In the genomic region with DNA sequence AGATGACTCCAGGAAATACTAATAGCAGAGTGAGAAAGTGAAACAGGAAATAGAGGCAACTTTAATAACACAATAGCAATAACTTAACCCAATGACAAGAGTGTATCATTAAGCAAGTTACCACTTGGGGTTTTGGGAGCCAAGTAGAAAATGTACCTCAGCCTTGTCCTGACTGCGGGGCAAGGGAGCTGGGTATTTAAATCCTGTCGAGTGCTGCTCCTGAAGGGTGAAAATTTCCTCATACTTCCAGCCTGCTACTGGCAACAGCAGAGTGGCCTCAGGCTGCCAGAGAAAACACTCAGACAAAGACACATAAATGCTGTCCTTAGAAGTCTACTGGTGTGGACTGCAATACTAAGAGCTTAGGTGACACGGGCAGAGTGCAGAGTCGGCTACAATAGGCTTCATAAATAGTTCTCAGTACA, we compare ENCODE assay signal across 1 cellular context.
TF ChIP-seq lines count a peak whose summit lies in the region.

No MANE protein-coding gene starts in this region.

TF ChIP-seq in WTC11, 78 proteins besides CTCF, POLR2A, EP300 and RAD21 (continued from another document):
- TF ChIP-seq, protein P1, sequence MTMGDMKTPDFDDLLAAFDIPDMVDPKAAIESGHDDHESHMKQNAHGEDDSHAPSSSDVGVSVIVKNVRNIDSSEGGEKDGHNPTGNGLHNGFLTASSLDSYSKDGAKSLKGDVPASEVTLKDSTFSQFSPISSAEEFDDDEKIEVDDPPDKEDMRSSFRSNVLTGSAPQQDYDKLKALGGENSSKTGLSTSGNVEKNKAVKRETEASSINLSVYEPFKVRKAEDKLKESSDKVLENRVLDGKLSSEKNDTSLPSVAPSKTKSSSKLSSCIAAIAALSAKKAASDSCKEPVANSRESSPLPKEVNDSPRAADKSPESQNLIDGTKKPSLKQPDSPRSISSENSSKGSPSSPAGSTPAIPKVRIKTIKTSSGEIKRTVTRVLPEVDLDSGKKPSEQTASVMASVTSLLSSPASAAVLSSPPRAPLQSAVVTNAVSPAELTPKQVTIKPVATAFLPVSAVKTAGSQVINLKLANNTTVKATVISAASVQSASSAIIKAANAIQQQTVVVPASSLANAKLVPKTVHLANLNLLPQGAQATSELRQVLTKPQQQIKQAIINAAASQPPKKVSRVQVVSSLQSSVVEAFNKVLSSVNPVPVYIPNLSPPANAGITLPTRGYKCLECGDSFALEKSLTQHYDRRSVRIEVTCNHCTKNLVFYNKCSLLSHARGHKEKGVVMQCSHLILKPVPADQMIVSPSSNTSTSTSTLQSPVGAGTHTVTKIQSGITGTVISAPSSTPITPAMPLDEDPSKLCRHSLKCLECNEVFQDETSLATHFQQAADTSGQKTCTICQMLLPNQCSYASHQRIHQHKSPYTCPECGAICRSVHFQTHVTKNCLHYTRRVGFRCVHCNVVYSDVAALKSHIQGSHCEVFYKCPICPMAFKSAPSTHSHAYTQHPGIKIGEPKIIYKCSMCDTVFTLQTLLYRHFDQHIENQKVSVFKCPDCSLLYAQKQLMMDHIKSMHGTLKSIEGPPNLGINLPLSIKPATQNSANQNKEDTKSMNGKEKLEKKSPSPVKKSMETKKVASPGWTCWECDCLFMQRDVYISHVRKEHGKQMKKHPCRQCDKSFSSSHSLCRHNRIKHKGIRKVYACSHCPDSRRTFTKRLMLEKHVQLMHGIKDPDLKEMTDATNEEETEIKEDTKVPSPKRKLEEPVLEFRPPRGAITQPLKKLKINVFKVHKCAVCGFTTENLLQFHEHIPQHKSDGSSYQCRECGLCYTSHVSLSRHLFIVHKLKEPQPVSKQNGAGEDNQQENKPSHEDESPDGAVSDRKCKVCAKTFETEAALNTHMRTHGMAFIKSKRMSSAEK (CRISPR knock-in tag; IDR thresholded peaks at IDR 0.05; ENCODE audit: borderline replicate concordance): no peak
- TF ChIP-seq, protein P2, sequence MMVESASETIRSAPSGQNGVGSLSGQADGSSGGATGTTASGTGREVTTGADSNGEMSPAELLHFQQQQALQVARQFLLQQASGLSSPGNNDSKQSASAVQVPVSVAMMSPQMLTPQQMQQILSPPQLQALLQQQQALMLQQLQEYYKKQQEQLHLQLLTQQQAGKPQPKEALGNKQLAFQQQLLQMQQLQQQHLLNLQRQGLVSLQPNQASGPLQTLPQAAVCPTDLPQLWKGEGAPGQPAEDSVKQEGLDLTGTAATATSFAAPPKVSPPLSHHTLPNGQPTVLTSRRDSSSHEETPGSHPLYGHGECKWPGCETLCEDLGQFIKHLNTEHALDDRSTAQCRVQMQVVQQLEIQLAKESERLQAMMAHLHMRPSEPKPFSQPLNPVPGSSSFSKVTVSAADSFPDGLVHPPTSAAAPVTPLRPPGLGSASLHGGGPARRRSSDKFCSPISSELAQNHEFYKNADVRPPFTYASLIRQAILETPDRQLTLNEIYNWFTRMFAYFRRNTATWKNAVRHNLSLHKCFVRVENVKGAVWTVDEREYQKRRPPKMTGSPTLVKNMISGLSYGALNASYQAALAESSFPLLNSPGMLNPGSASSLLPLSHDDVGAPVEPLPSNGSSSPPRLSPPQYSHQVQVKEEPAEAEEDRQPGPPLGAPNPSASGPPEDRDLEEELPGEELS (CRISPR knock-in tag; IDR thresholded peaks at IDR 0.05): no peak
- TF ChIP-seq FOXK1 (CRISPR knock-in tag; IDR thresholded peaks at IDR 0.05): no peak
- TF ChIP-seq GTF2I (CRISPR knock-in tag; conservative IDR thresholded peaks at IDR 0.05): no peak
- TF ChIP-seq, protein P3, sequence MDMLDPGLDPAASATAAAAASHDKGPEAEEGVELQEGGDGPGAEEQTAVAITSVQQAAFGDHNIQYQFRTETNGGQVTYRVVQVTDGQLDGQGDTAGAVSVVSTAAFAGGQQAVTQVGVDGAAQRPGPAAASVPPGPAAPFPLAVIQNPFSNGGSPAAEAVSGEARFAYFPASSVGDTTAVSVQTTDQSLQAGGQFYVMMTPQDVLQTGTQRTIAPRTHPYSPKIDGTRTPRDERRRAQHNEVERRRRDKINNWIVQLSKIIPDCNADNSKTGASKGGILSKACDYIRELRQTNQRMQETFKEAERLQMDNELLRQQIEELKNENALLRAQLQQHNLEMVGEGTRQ (CRISPR knock-in tag; IDR thresholded peaks at IDR 0.05): no peak
- TF ChIP-seq CREB1 (CRISPR knock-in tag; IDR thresholded peaks at IDR 0.05): no peak
- no peak for TF ChIP-seq MYBL2 (CRISPR knock-in tag; IDR thresholded peaks at IDR 0.05)
- TF ChIP-seq JUN (CRISPR knock-in tag; IDR thresholded peaks at IDR 0.05): no peak
- no peak for TF ChIP-seq PRRX2 (CRISPR knock-in tag; IDR thresholded peaks at IDR 0.05)
- no peak for TF ChIP-seq OVOL2 (CRISPR knock-in tag; IDR thresholded peaks at IDR 0.05; ENCODE audit: borderline replicate concordance)
- no peak for TF ChIP-seq TCF7 (CRISPR knock-in tag; IDR thresholded peaks at IDR 0.05; ENCODE audit: low read depth)
- TF ChIP-seq, protein P4, sequence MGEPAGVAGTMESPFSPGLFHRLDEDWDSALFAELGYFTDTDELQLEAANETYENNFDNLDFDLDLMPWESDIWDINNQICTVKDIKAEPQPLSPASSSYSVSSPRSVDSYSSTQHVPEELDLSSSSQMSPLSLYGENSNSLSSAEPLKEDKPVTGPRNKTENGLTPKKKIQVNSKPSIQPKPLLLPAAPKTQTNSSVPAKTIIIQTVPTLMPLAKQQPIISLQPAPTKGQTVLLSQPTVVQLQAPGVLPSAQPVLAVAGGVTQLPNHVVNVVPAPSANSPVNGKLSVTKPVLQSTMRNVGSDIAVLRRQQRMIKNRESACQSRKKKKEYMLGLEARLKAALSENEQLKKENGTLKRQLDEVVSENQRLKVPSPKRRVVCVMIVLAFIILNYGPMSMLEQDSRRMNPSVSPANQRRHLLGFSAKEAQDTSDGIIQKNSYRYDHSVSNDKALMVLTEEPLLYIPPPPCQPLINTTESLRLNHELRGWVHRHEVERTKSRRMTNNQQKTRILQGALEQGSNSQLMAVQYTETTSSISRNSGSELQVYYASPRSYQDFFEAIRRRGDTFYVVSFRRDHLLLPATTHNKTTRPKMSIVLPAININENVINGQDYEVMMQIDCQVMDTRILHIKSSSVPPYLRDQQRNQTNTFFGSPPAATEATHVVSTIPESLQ (CRISPR knock-in tag; IDR thresholded peaks at IDR 0.05): no peak
- TF ChIP-seq IRF2 (CRISPR knock-in tag; IDR thresholded peaks at IDR 0.05; ENCODE audit: borderline replicate concordance, low read depth): no peak
- TF ChIP-seq ZNF263 (CRISPR knock-in tag; IDR thresholded peaks at IDR 0.05; ENCODE audit: low read depth): no peak
- no peak for TF ChIP-seq SP1 (CRISPR knock-in tag; conservative IDR thresholded peaks at IDR 0.05)
- no peak for TF ChIP-seq KAT7 (CRISPR knock-in tag; IDR thresholded peaks at IDR 0.05; ENCODE audit: borderline replicate concordance)
TF ChIP-seq in WTC11: peak in this region for 0.
